In the genomic region with DNA sequence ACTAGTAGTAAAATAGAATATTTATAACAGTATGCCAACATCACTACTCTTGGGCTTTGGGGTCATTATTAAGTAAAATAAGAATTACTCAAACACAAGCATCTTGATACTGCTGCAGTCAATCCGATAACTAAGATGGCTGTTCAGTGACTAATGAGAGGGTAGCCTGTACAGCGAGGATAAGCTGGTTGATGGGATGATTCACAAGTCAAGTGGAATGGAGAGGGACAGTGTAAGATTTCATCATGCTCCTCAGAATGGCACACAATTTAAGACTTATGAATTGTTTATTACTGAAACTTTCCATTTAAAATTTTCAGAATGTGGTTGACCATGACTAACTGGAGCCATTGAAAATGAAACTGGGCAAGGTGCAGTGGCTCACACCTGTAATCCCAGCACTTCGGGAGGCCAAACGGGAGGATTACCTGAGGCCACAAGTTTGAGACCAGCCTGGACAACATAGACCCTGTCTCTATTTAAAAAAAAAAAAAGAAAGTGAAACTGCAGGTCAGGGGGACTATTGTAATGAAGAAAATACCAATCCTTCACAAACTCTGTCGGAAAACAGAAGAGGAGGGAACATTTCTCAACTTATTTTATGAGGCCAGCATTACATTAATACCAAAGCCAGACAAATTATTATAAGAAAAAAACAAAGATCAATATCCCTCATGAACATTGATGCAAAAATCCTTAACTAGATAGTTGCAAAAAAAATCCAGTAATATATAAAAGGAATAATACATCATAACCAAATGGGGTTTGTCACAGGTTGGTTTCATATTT, we compare ENCODE assay signal across 9 cellular contexts.
A peak's percentile ranks its signal among the peaks of the same experiment; 100 is the strongest.
DNase-seq lines count a peak whose midpoint lies in the region; ATAC-seq and TF ChIP-seq lines count a peak whose summit lies in the region.
"Had no signal": no experiment of that assay in that cellular context is flagged by ENCODE, and none has a peak within 500 bp of the region (broad histone marks: within the 10 kb centered on the region; RNA-seq: fewer than 3 reads in every experiment).

No MANE protein-coding gene starts in this region.

- peak; percentile 66 for ATAC-seq in HG03558 (IDR thresholded peaks at IDR 0.05; ENCODE audit: extremely low read depth, unreplicated experiment)

- peaks cover 70% of the 10 kb centered on the region for H3K4me1 Mint-ChIP-seq in activated naive CD8-positive, alpha-beta T cell (ENCODE audit: low read depth)

- no peaks in the 10 kb centered on the region for H3K9me3 Mint-ChIP-seq in activated naive CD8-positive, alpha-beta T cell (ENCODE audit: low read depth)

- H3K4me3 ChIP-seq in retinal pigment epithelial cell (ENCODE audit: low read length), result peak overlapping the region; percentile 4
- H3K4me3 ChIP-seq: BLaER1 had no signal

- H3K27me3 Mint-ChIP-seq in activated naive CD8-positive, alpha-beta T cell, result no peaks in the 10 kb centered on the region

- peak overlapping the region; percentile 54 for H3K4me3 Mint-ChIP-seq in activated naive CD8-positive, alpha-beta T cell

- peaks cover 2% of the 10 kb centered on the region for H3K36me3 Mint-ChIP-seq in activated naive CD8-positive, alpha-beta T cell

- peak overlapping the region; percentile 95 for H3K27ac Mint-ChIP-seq in activated naive CD8-positive, alpha-beta T cell

- peak; percentile 70 for DNase-seq in NOMO-1 treated with DMSO at 0.1 percent for 48 hours (lab: John Stamatoyannopoulos, UW; ENCODE audit: unreplicated experiment)
- no peak for DNase-seq in NOMO-1 treated with dmso at 0.1 percent for 144 hours (lab: John Stamatoyannopoulos, UW; ENCODE audit: unreplicated experiment)
- peak; percentile 88 for DNase-seq in retinal pigment epithelial cell (ENCODE audit: low read depth)
- DNase-seq in activated effector memory CD4-positive, alpha-beta T cell treated with Interleukin-2 at 50 U/mL for 16 hours, result no peak
- no peak for DNase-seq in NCI-H1436 treated with DMSO at 0.1 percent for 48 hours (lab: John Stamatoyannopoulos, UW)
- DNase-seq in islet precursor cell, result no peak

- no peak for TF ChIP-seq CTCF in retinal pigment epithelial cell (conservative IDR thresholded peaks at IDR 0.05; ENCODE audit: low read depth, low read length)

Comparison
In these comparisons a context has a peak if more than half of its experiments do, and no peak if none do; other contexts are left out.
1. DNase-seq: peak in NOMO-1 treated with DMSO at 0.1 percent for 48 hours (single experiment) and retinal pigment epithelial cell (single experiment); none in NOMO-1 treated with dmso at 0.1 percent for 144 hours (single experiment), activated effector memory CD4-positive, alpha-beta T cell treated with Interleukin-2 at 50 U/mL for 16 hours (single experiment), NCI-H1436 treated with DMSO at 0.1 percent for 48 hours (single experiment) and islet precursor cell (single experiment).